ENCODE assay signal across 20 cellular contexts in genomic region chr18:9846162-9846915, GRCh38. TPM values are rescaled to one million over a fixed set of nuclear protein-coding genes. Genes with fewer than 3 reads are reported as not detected.
DNase-seq lines count a peak whose midpoint lies in the region; ATAC-seq, FAIRE-seq and TF ChIP-seq lines count a peak whose summit lies in the region.
"Had no signal": no experiment of that assay in that cellular context is flagged by ENCODE, and none has a peak within 500 bp of the region (broad histone marks: within the 10 kb centered on the region; RNA-seq: fewer than 3 reads in every experiment).

No MANE protein-coding gene starts in this region.

- peak; percentile 69 to 72 for ATAC-seq in left cardiac atrium
- peak; percentile 48 to 75 (median 72) for ATAC-seq in pancreas
- ATAC-seq: naive thymus-derived CD4-positive, alpha-beta T cell had no signal

- H3K9me3 Mint-ChIP-seq in type B pancreatic cell = no peaks in the 10 kb centered on the region
- H3K9me3 Mint-ChIP-seq: endodermal cell had no signal

- TF ChIP-seq CTCF in choroid plexus epithelial cell (conservative IDR thresholded peaks at IDR 0.05; ENCODE audit: low read depth, low read length) (no peak), pancreas (IDR thresholded peaks at IDR 0.05) (no peak), tibial artery (IDR thresholded peaks at IDR 0.05) (no peak), type B pancreatic cell (conservative IDR thresholded peaks at IDR 0.05) (no peak), GM20000 (IDR thresholded peaks at IDR 0.05; ENCODE audit: extremely low read depth, missing control alignments) (no peak)

- peaks cover 5% of the 10 kb centered on the region for H3K36me3 Mint-ChIP-seq in type B pancreatic cell

- H3K4me1 ChIP-seq in pancreas (peaks cover 0 to 6% (median 0%) of the 10 kb centered on the region in 3 donors), tibial artery (peaks cover 0 to 49% (median 14%) of the 10 kb centered on the region in 4 donors)

- H3K27ac ChIP-seq in pancreas (peak overlapping the region in 2 of 4 donors; percentile 59 to 66), tibial artery (peak overlapping the region; percentile 39 to 42)

- H3K4me1 Mint-ChIP-seq in type B pancreatic cell (ENCODE audit: unreplicated experiment) = peaks cover 22% of the 10 kb centered on the region

- H3K27me3 Mint-ChIP-seq in type B pancreatic cell = peaks cover 3% of the 10 kb centered on the region

- FAIRE-seq in pancreas (lab: Jason Lieb, UNC) = no peak

- H3K9me3 ChIP-seq in pancreas (no peaks in the 10 kb centered on the region), tibial artery (no peaks in the 10 kb centered on the region)

- no peak overlapping the region for H3K27ac Mint-ChIP-seq in type B pancreatic cell
- H3K27ac Mint-ChIP-seq: endodermal cell; naive thymus-derived CD4-positive, alpha-beta T cell had no signal

- 17 to 22% methylated on average over 10 of the region's 10 CpGs for WGBS in pancreas, 2 donors

- H3K4me3 ChIP-seq in choroid plexus epithelial cell (ENCODE audit: low read depth, low read length) (no peak overlapping the region), pancreas (peak overlapping the region in 2 of 4 donors; percentile 9 to 15), tibial artery (no peak overlapping the region)

- intact Hi-C loops in left cardiac atrium (cut with DNase I) (no loop called here), pancreas (cut with DNase I) (no loop called here), tibial artery (cut with DNase I; ENCODE audit: low total_unique reads) (no loop called here)

- DNase-seq in choroid plexus epithelial cell (ENCODE audit: low read depth) = peak; percentile 56
- DNase-seq in left cardiac atrium = no peak
- peak in 1 of 6 donors; percentile 33 for DNase-seq in pancreas
- DNase-seq in tibial artery = no peak
- no peak for DNase-seq in NCI-H345 treated with DMSO at 0.1 percent for 48 hours (lab: John Stamatoyannopoulos, UW; ENCODE audit: unreplicated experiment)
- no peak for DNase-seq in germinal center (ENCODE audit: low spot score)
- no peak for DNase-seq in type B pancreatic cell (ENCODE audit: extremely low spot score, unreplicated experiment)
- no peak for DNase-seq in GM20000 (ENCODE audit: low spot score)
- DNase-seq: activated CD4-positive, alpha-beta T cell treated with anti-CD3 and anti-CD28 coated beads, Interleukin-2, amount 50 U/mL, for 4 hours; activated naive CD4-positive, alpha-beta T cell treated with anti-CD3 and anti-CD28 coated beads, Interleukin-2, amount 50 U/mL, for 16 hours; activated T-cell treated with anti-CD3 and anti-CD28 coated beads, Interleukin-2, amount 50 U/mL, for 1 hour; Calu3; endodermal cell; foreskin fibroblast; Karpas-422; naive thymus-derived CD4-positive, alpha-beta T cell; NCI-H1105 treated with DMSO at 0.1 percent for 48 hours; NCI-H82; T-helper 1 cell had no signal

- H3K4me3 Mint-ChIP-seq in type B pancreatic cell = no peak overlapping the region
- H3K4me3 Mint-ChIP-seq: endodermal cell; naive thymus-derived CD4-positive, alpha-beta T cell had no signal

- H3K27me3 ChIP-seq in pancreas = no peaks in the 10 kb centered on the region
- H3K27me3 ChIP-seq in tibial artery = no peaks in the 10 kb centered on the region

- no peaks in the 10 kb centered on the region for H3K36me3 ChIP-seq in pancreas
- H3K36me3 ChIP-seq in tibial artery = peaks cover 0 to 12% (median 4%) of the 10 kb centered on the region in 3 donors

RNA-seq across cellular contexts. Expression of gene TXNDC2, which starts 39.4 kb away (rescaled TPM):
- total RNA-seq in left cardiac atrium (under 1 TPM in 1 of 2 donors, not detected in 1; 0.18 TPM), pancreas (not detected), type B pancreatic cell (ENCODE audit: low replicate concordance) (not detected in 2 replicates)
- polyA plus RNA-seq in pancreas = not detected
- total RNA-seq: Calu3, endodermal cell had no signal
- polyA plus RNA-seq: liver; naive thymus-derived CD4-positive, alpha-beta T cell had no signal
